ENCODE assay signal across 8 cellular contexts in the genomic region with DNA sequence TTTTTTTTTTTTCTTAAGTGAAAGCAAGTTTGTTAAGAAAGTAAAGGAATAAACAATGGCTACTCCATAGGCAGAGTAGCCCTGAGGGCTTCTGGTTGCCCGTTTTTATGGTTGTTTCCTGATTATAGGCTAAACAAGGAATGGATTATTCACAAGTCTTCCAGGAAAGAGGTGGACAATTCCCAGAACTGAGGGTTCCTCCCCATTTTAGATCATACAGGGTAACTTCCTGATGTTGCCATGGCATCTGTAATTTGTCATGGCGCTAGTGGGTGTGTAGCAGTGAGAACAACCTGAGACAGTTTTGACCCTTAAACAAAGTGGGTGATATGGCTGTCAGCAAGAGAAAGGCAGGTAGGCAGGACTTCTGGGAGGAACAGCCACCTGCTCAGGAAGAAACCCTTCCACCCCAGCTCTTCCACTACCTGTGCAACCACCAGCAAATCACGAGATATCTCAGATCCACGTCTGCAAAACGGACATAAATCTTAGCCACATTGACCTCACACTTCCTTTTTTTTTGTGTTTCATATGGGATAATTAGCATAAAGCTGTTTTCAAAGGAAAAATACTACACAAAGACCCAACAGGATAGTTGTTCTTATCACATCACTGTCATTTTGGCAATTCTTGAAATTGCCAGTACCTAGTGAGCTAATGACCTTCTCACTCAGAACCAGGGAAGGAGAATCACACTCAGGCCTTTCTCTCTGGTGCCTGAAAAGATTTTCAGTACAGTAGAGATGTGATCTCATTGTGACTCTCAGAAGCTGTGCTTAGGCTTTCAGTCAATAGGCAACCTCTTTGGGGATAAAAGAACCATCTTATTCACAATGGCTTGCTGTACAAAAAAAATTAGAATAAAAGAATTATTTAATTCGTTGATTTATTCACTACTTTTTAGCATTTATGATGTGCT. TPM values are rescaled to one million over a fixed set of nuclear protein-coding genes. Genes with fewer than 3 reads are reported as not detected.
A peak's percentile ranks its signal among the peaks of the same experiment; 100 is the strongest.
DNase-seq lines count a peak whose midpoint lies in the region; ATAC-seq and TF ChIP-seq lines count a peak whose summit lies in the region.

No MANE protein-coding gene starts in this region.

- H3F3A ChIP-seq in DOHH2 (ENCODE audit: control insufficient read depth, insufficient read depth) (peaks cover 16% of the 10 kb centered on the region), GM23248 (ENCODE audit: insufficient read depth) (no peaks in the 10 kb centered on the region)

- H3K27ac Mint-ChIP-seq in activated CD4-positive, alpha-beta memory T cell treated with anti-CD3 and anti-CD28 coated beads, Interleukin-2, amount 10 ng/mL, durations not matched to agents 7 days and 5 days = peak overlapping the region; percentile 91

- peak; percentile 34 for DNase-seq in activated CD4-positive, alpha-beta memory T cell treated with anti-CD3 and anti-CD28 coated beads, Interleukin-2, amount 10 ng/mL, durations not matched to agents 7 days and 5 days
- DNase-seq in HuH-7 (ENCODE audit: low spot score) (no peak), GM23248 (no peak), COR-L47 (lab: John Stamatoyannopoulos, UW) (no peak)
- DNase-seq in activated CD8-positive, alpha-beta memory T cell treated with anti-CD3 and anti-CD28 coated beads for 24 hours = no peak

- no peaks in the 10 kb centered on the region for H3K79me2 ChIP-seq in DOHH2 (ENCODE audit: control insufficient read depth, low read length)
- H3K79me2 ChIP-seq in GM23248 (ENCODE audit: insufficient read depth) = no peaks in the 10 kb centered on the region

- H3K27ac ChIP-seq in DOHH2 (ENCODE audit: low read depth, low read length) (peak overlapping the region; percentile 76), GM23248 (no peak overlapping the region)

- H3K9ac ChIP-seq in GM23248 = no peak overlapping the region

- H3K36me3 Mint-ChIP-seq in activated CD4-positive, alpha-beta memory T cell treated with anti-CD3 and anti-CD28 coated beads, Interleukin-2, amount 10 ng/mL, durations not matched to agents 7 days and 5 days (ENCODE audit: low read depth) = peaks cover 2% of the 10 kb centered on the region

- no peaks in the 10 kb centered on the region for H3K9me2 ChIP-seq in DOHH2 (replicated peaks; ENCODE audit: control insufficient read depth, low read length)
- no peaks in the 10 kb centered on the region for H3K9me2 ChIP-seq in GM23248 (ENCODE audit: insufficient read depth)

- peaks cover 36% of the 10 kb centered on the region for H3K4me1 ChIP-seq in DOHH2 (ENCODE audit: control insufficient read depth, low read length)
- no peaks in the 10 kb centered on the region for H3K4me1 ChIP-seq in GM23248 (ENCODE audit: insufficient read depth)

- 64 to 66% methylated on average over 6 of the region's 6 CpGs for WGBS in GM23248 (ENCODE audit: low coverage in 1 of 2, low lambda C conversion rate in 2 of 2, missing lambda C conversion rate in 2 of 2), 2 experiments

- H3K4me1 Mint-ChIP-seq in activated CD4-positive, alpha-beta memory T cell treated with anti-CD3 and anti-CD28 coated beads, Interleukin-2, amount 10 ng/mL, durations not matched to agents 7 days and 5 days = peaks cover 68% of the 10 kb centered on the region

- H3K9me3 ChIP-seq in DOHH2 (ENCODE audit: control insufficient read depth, insufficient read depth, low read length) (no peaks in the 10 kb centered on the region), GM23248 (ENCODE audit: low read depth) (no peaks in the 10 kb centered on the region)

- no peak for TF ChIP-seq CTCF in DOHH2 (IDR thresholded peaks at IDR 0.05; ENCODE audit: low read depth, low read length, poor library complexity, severe bottlenecking)

- H3K4me3 ChIP-seq in DOHH2 (ENCODE audit: low read length) = peak overlapping the region; percentile 48
- H3K4me3 ChIP-seq in GM23248 = no peak overlapping the region

- in situ Hi-C loops in GM23248 (cut with MboI) = no loop called here

- H3K4me2 ChIP-seq in DOHH2 (ENCODE audit: low read length) (peak overlapping the region; percentile 65), GM23248 (ENCODE audit: unreplicated experiment) (no peak overlapping the region)

- CTCF ChIA-PET in activated CD4-positive, alpha-beta memory T cell treated with anti-CD3 and anti-CD28 coated beads, Interleukin-2, amount 10 ng/mL, durations not matched to agents 7 days and 5 days (lab: Charles Lee) = interaction anchor here (0.8 to 1.6 kb wide), 4 partner anchors 10 to 64 kb away, joined by 3 to 4 read pairs (median 3); no protein-coding TSS in a partner anchor

- POLR2A ChIA-PET in activated CD4-positive, alpha-beta memory T cell treated with anti-CD3 and anti-CD28 coated beads, Interleukin-2, amount 10 ng/mL, durations not matched to agents 7 days and 5 days (lab: Charles Lee) = interaction anchor here (0.7 to 3.9 kb wide), 8 partner anchors 22 to 69 kb away, joined by 3 to 29 read pairs (median 7); partner anchors contain the start of gene DUSP10

- H2AFZ ChIP-seq in GM23248 = no peak overlapping the region

- peak; percentile 42 for ATAC-seq in GM19455 (IDR thresholded peaks at IDR 0.05; ENCODE audit: unreplicated experiment)
- ATAC-seq in HG03175 (IDR thresholded peaks at IDR 0.05; ENCODE audit: unreplicated experiment) = peak; percentile 41

- H3K27me3 ChIP-seq in DOHH2 (ENCODE audit: control insufficient read depth, low read length) = no peaks in the 10 kb centered on the region
- H3K27me3 ChIP-seq in GM23248 (replicated peaks; ENCODE audit: insufficient read depth) = no peaks in the 10 kb centered on the region

- H3K9me3 Mint-ChIP-seq in activated CD4-positive, alpha-beta memory T cell treated with anti-CD3 and anti-CD28 coated beads, Interleukin-2, amount 10 ng/mL, durations not matched to agents 7 days and 5 days = no peaks in the 10 kb centered on the region

- H4K20me1 ChIP-seq in DOHH2 (ENCODE audit: control insufficient read depth, insufficient read depth, low read depth, low read length) (no peaks in the 10 kb centered on the region), GM23248 (ENCODE audit: insufficient read depth) (no peaks in the 10 kb centered on the region)

- H3K27me3 Mint-ChIP-seq in activated CD4-positive, alpha-beta memory T cell treated with anti-CD3 and anti-CD28 coated beads, Interleukin-2, amount 10 ng/mL, durations not matched to agents 7 days and 5 days = no peaks in the 10 kb centered on the region

- H3K4me3 Mint-ChIP-seq in activated CD4-positive, alpha-beta memory T cell treated with anti-CD3 and anti-CD28 coated beads, Interleukin-2, amount 10 ng/mL, durations not matched to agents 7 days and 5 days = no peak overlapping the region

- H3K36me3 ChIP-seq in DOHH2 (ENCODE audit: control insufficient read depth, low read length) = no peaks in the 10 kb centered on the region
- no peaks in the 10 kb centered on the region for H3K36me3 ChIP-seq in GM23248 (ENCODE audit: low read depth)

RNA-seq across cellular contexts. Expression of gene DUSP10, which starts 34.9 kb away (rescaled TPM):
- total RNA-seq in activated CD4-positive, alpha-beta memory T cell treated with anti-CD3 and anti-CD28 coated beads, Interleukin-2, amount 10 ng/mL, durations not matched to agents 7 days and 5 days = 10 to 100 TPM; 18.8 to 20.5 TPM
- 10.5 and 19.3 TPM in 2 replicates for total RNA-seq in GM23248 (2014; rRNA removed; shearing (Covaris generic))
- polyA plus RNA-seq in GM23248 (2016; fragmentation: Nextera tagmentation; extraction: Ambion mirVana) = 16.2 and 16.4 TPM in 2 replicates
